ENCODE assay signal across 8 cellular contexts in genomic region chr15:90845201-90845949, GRCh38. TPM values are rescaled to one million over a fixed set of nuclear protein-coding genes. Genes with fewer than 3 reads are reported as not detected.
DNase-seq lines count a peak whose midpoint lies in the region; ATAC-seq and TF ChIP-seq lines count a peak whose summit lies in the region.

No MANE protein-coding gene starts in this region.

- H3K79me2 ChIP-seq in OCI-LY7 (ENCODE audit: insufficient read depth, low read depth, low read length), result no peaks in the 10 kb centered on the region

- H2AFZ ChIP-seq in OCI-LY7 (ENCODE audit: low read length), result peak overlapping the region; percentile 33

- in situ Hi-C loops in gastrocnemius medialis (cut with MboI; ENCODE audit: low sequenced_read_pairs in 4 of 4), result no loop called here

- no peaks in the 10 kb centered on the region for H3K36me3 ChIP-seq in OCI-LY7 (ENCODE audit: insufficient read depth, low read length)
- no peaks in the 10 kb centered on the region for H3K36me3 ChIP-seq in gastrocnemius medialis

- ATAC-seq in GM18519 (IDR thresholded peaks at IDR 0.05; ENCODE audit: low FRiP score, unreplicated experiment) (peak; percentile 83), HG02981 (IDR thresholded peaks at IDR 0.05; ENCODE audit: unreplicated experiment) (peak; percentile 70), gastrocnemius medialis (peak; percentile 78 to 80)
- ATAC-seq in central memory CD8-positive, alpha-beta T cell (replicated peaks; ENCODE audit: extremely low read depth, poor library complexity, severe bottlenecking), result no peak

- H3K27ac ChIP-seq in OCI-LY7 (ENCODE audit: low read depth, low read length, poor library complexity, severe bottlenecking), result peak overlapping the region; percentile 34
- H3K27ac ChIP-seq in gastrocnemius medialis, result peak overlapping the region in 1 of 4 donors; percentile 36

- no peak for TF ChIP-seq POLR2A in gastrocnemius medialis (IDR thresholded peaks at IDR 0.05)

- H3K27me3 Mint-ChIP-seq in central memory CD8-positive, alpha-beta T cell, result peaks cover under 1% of the 10 kb centered on the region
- no peaks in the 10 kb centered on the region for H3K27me3 Mint-ChIP-seq in type B pancreatic cell

- no peaks in the 10 kb centered on the region for H3K9me3 ChIP-seq in OCI-LY7 (ENCODE audit: low read length)
- H3K9me3 ChIP-seq in gastrocnemius medialis, result no peaks in the 10 kb centered on the region

- H4K20me1 ChIP-seq in OCI-LY7 (ENCODE audit: insufficient read depth, low read length), result no peaks in the 10 kb centered on the region

- H3K4me2 ChIP-seq in OCI-LY7 (ENCODE audit: low read length), result peak overlapping the region; percentile 24

- H3K4me1 ChIP-seq in OCI-LY7 (ENCODE audit: insufficient read depth, low read length, poor library complexity, severe bottlenecking), result peaks cover 25% of the 10 kb centered on the region
- no peaks in the 10 kb centered on the region for H3K4me1 ChIP-seq in gastrocnemius medialis

- no peak overlapping the region for H3K4me3 Mint-ChIP-seq in central memory CD8-positive, alpha-beta T cell
- H3K4me3 Mint-ChIP-seq in type B pancreatic cell, result no peak overlapping the region

- BruUV-seq in OCI-LY7 (replicated peaks; lab: Mats Ljungman, UMichigan), result no TSS peak

- H3K27me3 ChIP-seq in gastrocnemius medialis, result no peaks in the 10 kb centered on the region

- H3K4me3 ChIP-seq in OCI-LY7 (ENCODE audit: low read depth, low read length, poor library complexity, severe bottlenecking) (no peak overlapping the region), gastrocnemius medialis (no peak overlapping the region)

- H3K9me3 Mint-ChIP-seq in central memory CD8-positive, alpha-beta T cell, result no peaks in the 10 kb centered on the region
- no peaks in the 10 kb centered on the region for H3K9me3 Mint-ChIP-seq in type B pancreatic cell

- CTCF ChIA-PET in OCI-LY7 (lab: Charles Lee; ENCODE audit: unreplicated experiment), result interaction anchor here (0.6 kb wide), 1 partner anchor 129 kb away, joined by 3 read pairs; no protein-coding TSS in a partner anchor

- no peaks in the 10 kb centered on the region for H3K4me1 Mint-ChIP-seq in central memory CD8-positive, alpha-beta T cell
- H3K4me1 Mint-ChIP-seq in type B pancreatic cell (ENCODE audit: unreplicated experiment), result no peaks in the 10 kb centered on the region

- POLR2A ChIA-PET in OCI-LY7 (lab: Charles Lee), result interaction anchor here (0.6 to 0.7 kb wide), 2 partner anchors 60 to 234 kb away, joined by 3 to 6 read pairs; no protein-coding TSS in a partner anchor

- H3K36me3 Mint-ChIP-seq in central memory CD8-positive, alpha-beta T cell (ENCODE audit: insufficient read depth), result peaks cover 4% of the 10 kb centered on the region
- H3K36me3 Mint-ChIP-seq in type B pancreatic cell, result no peaks in the 10 kb centered on the region

- peak overlapping the region; percentile 57 for H3K27ac Mint-ChIP-seq in central memory CD8-positive, alpha-beta T cell (ENCODE audit: low read depth)
- no peak overlapping the region for H3K27ac Mint-ChIP-seq in type B pancreatic cell

- intact Hi-C loops in OCI-LY7 (cut with micrococcal nuclease; ENCODE audit: unreplicated experiment) (no loop called here), gastrocnemius medialis (cut with DNase I; ENCODE audit: low total_unique reads) (no loop called here)

- TF ChIP-seq CTCF in OCI-LY7 (conservative IDR thresholded peaks at IDR 0.05; ENCODE audit: low read length) (no peak), gastrocnemius medialis (IDR thresholded peaks at IDR 0.05 in 4 of 5, conservative IDR thresholded peaks at IDR 0.05 in 1 of 5) (no peak), type B pancreatic cell (conservative IDR thresholded peaks at IDR 0.05) (no peak)

- no peaks in the 10 kb centered on the region for H3K9me2 ChIP-seq in OCI-LY7 (ENCODE audit: insufficient read depth, low read length)

- peak; percentile 72 to 86 for DNase-seq in AML-193 (lab: John Stamatoyannopoulos, UW)
- peak; percentile 71 for DNase-seq in OCI-LY7 (ENCODE audit: low spot score)
- DNase-seq in central memory CD8-positive, alpha-beta T cell (ENCODE audit: low spot score in 2 of 2), result no peak
- peak in 1 of 2 donors; percentile 46 for DNase-seq in gastrocnemius medialis
- DNase-seq in type B pancreatic cell (ENCODE audit: extremely low spot score, unreplicated experiment), result no peak
- no peak for DNase-seq in C1 segment of cervical spinal cord (lab: John Stamatoyannopoulos, UW)

RNA-seq across cellular contexts. Expression of gene FURIN, which starts 23.0 kb away (rescaled TPM):
- 2.1 and 4.9 TPM in 2 replicates for total RNA-seq in OCI-LY7 (2014; rRNA removed; shearing (Covaris generic))
- total RNA-seq in OCI-LY7 (2022), result 7.4 and 10.3 TPM in 2 replicates
- total RNA-seq in gastrocnemius medialis, result 100 to 1,000 TPM in 3 of 4 donors, 10 to 100 TPM in 1; 76.7 to 159 (median 118) TPM
- 37.7 and 62.1 TPM in 2 replicates for total RNA-seq in type B pancreatic cell (ENCODE audit: low replicate concordance)

RNA-seq across cellular contexts. Expression of gene FES, which starts 38.9 kb away (rescaled TPM):
- total RNA-seq in OCI-LY7 (2014; rRNA removed; shearing (Covaris generic)), result 3.3 and 4.7 TPM in 2 replicates
- total RNA-seq in OCI-LY7 (2022), result 3.0 and 3.2 TPM in 2 replicates
- total RNA-seq in gastrocnemius medialis, result 10 to 100 TPM in 2 of 4 donors, 1 to 10 TPM in 2; 5.3 to 13.5 (median 10.1) TPM
- 3.1 TPM in 2 replicates for total RNA-seq in type B pancreatic cell (ENCODE audit: low replicate concordance)

RNA-seq across cellular contexts. Expression of gene MAN2A2, which starts 57.7 kb away (rescaled TPM):
- total RNA-seq in OCI-LY7 (2014; rRNA removed; shearing (Covaris generic)), result 6.6 and 12.2 TPM in 2 replicates
- total RNA-seq in OCI-LY7 (2022) (11.6 and 17.4 TPM in 2 replicates), gastrocnemius medialis (100 to 1,000 TPM in 2 of 4 donors, 10 to 100 TPM in 2; 56.8 to 124 (median 92.4) TPM), type B pancreatic cell (ENCODE audit: low replicate concordance) (43.0 and 60.2 TPM in 2 replicates)

Comparison
In these comparisons a context has a peak if more than half of its experiments do, and no peak if none do; other contexts are left out.
1. DNase-seq: peak in AML-193 (2 of 2) and OCI-LY7 (single experiment); none in central memory CD8-positive, alpha-beta T cell (0 of 2), type B pancreatic cell (single experiment) and C1 segment of cervical spinal cord (0 of 14).